1 cellular context compared by ENCODE assay signal in the genomic region with DNA sequence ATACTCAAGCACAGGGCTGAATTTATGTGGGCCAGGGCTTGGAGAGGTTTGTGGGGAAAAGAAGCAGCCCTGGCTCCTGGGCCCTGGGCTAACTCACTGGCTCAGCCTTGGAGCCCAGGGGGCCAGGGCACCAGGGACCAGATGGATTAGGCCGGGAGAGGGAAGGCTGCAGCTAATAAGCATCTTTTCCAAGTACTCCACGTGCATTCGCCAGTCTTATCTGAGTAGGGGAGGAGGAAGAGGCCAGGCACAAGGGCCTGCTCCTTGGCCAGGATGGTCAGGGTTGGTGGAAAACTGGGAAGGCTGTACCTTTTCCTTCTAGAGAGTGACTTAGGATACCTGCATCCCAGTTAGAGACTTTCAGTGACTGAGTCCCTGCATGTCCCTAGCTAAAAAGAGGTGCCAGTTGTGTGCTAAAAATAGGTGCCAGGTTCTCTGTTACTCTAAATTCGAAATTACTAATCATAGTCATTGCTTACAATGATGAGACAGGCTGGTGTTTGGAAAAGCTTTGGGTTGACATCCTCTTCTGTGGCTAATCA.
TF ChIP-seq lines count a peak whose summit lies in the region.

No MANE protein-coding gene starts in this region.

TF ChIP-seq in GM12878, 131 proteins besides CTCF, POLR2A, EP300 and RAD21:
- no peak for TF ChIP-seq TCF12 (IDR thresholded peaks at IDR 0.05; ENCODE audit: low read depth, low read length)
- no peak for TF ChIP-seq STAT3 (IDR thresholded peaks at IDR 0.05; ENCODE audit: low read depth, low read length)
- no peak for TF ChIP-seq IKZF1 (conservative IDR thresholded peaks at IDR 0.05)
- TF ChIP-seq, protein P1, sequence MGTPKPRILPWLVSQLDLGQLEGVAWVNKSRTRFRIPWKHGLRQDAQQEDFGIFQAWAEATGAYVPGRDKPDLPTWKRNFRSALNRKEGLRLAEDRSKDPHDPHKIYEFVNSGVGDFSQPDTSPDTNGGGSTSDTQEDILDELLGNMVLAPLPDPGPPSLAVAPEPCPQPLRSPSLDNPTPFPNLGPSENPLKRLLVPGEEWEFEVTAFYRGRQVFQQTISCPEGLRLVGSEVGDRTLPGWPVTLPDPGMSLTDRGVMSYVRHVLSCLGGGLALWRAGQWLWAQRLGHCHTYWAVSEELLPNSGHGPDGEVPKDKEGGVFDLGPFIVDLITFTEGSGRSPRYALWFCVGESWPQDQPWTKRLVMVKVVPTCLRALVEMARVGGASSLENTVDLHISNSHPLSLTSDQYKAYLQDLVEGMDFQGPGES (IDR thresholded peaks at IDR 0.05): no peak
- TF ChIP-seq MXI1 (IDR thresholded peaks at IDR 0.05; ENCODE audit: low read depth, low read length): no peak
- TF ChIP-seq CHD2 (IDR thresholded peaks at IDR 0.05; ENCODE audit: borderline replicate concordance, low read depth, low read length): no peak
- TF ChIP-seq, protein P2, sequence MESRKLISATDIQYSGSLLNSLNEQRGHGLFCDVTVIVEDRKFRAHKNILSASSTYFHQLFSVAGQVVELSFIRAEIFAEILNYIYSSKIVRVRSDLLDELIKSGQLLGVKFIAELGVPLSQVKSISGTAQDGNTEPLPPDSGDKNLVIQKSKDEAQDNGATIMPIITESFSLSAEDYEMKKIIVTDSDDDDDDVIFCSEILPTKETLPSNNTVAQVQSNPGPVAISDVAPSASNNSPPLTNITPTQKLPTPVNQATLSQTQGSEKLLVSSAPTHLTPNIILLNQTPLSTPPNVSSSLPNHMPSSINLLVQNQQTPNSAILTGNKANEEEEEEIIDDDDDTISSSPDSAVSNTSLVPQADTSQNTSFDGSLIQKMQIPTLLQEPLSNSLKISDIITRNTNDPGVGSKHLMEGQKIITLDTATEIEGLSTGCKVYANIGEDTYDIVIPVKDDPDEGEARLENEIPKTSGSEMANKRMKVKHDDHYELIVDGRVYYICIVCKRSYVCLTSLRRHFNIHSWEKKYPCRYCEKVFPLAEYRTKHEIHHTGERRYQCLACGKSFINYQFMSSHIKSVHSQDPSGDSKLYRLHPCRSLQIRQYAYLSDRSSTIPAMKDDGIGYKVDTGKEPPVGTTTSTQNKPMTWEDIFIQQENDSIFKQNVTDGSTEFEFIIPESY (IDR thresholded peaks at IDR 0.05): no peak
- no peak for TF ChIP-seq RAD51 (IDR thresholded peaks at IDR 0.05)
- no peak for TF ChIP-seq SIN3A (IDR thresholded peaks at IDR 0.05; ENCODE audit: low read depth, low read length)
- TF ChIP-seq, protein P3, sequence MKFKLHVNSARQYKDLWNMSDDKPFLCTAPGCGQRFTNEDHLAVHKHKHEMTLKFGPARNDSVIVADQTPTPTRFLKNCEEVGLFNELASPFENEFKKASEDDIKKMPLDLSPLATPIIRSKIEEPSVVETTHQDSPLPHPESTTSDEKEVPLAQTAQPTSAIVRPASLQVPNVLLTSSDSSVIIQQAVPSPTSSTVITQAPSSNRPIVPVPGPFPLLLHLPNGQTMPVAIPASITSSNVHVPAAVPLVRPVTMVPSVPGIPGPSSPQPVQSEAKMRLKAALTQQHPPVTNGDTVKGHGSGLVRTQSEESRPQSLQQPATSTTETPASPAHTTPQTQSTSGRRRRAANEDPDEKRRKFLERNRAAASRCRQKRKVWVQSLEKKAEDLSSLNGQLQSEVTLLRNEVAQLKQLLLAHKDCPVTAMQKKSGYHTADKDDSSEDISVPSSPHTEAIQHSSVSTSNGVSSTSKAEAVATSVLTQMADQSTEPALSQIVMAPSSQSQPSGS (IDR thresholded peaks at IDR 0.05; ENCODE audit: low read length): no peak
- no peak for TF ChIP-seq CBX3 (IDR thresholded peaks at IDR 0.05; ENCODE audit: borderline replicate concordance, low read depth)
- TF ChIP-seq NFYA (IDR thresholded peaks at IDR 0.05; ENCODE audit: borderline replicate concordance, low read depth, low read length): no peak
- TF ChIP-seq TAF1 (IDR thresholded peaks at IDR 0.05; ENCODE audit: borderline replicate concordance, low read depth, low read length): no peak
- TF ChIP-seq CREB1 (IDR thresholded peaks at IDR 0.05; ENCODE audit: low read depth): no peak
- TF ChIP-seq RB1 (IDR thresholded peaks at IDR 0.05; ENCODE audit: borderline replicate concordance): no peak
- no peak for TF ChIP-seq BCL11A (IDR thresholded peaks at IDR 0.05; ENCODE audit: low read depth, low read length)
